23 cellular contexts compared by ENCODE assay signal in the genomic region with DNA sequence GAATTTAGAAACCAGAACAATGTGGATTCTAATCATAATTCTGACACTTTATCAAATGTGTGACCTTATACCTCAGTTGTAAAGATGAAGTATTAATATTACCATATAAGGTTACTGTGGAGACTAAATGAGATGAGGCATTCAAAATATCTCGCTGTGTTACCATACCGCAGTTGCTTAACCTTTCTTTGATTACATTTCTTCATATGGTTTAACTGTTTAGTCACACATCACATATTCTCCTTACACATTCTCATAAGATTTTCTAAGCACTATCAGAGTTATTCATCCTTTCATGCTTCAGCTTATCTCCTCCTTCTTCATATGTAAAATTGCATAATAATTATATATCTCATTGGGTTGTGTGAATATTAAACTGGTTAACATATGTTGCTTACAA.
DNase-seq lines count a peak whose midpoint lies in the region; FAIRE-seq and TF ChIP-seq lines count a peak whose summit lies in the region.
"Had no signal": no experiment of that assay in that cellular context is flagged by ENCODE, and none has a peak within 500 bp of the region (broad histone marks: within the 10 kb centered on the region; RNA-seq: fewer than 3 reads in every experiment).

No MANE protein-coding gene starts in this region.

- DNase-seq in AG04450 (ENCODE audit: low read depth, low spot score) (peak; percentile 38), HCEC 1CT (peak; percentile 73), amniotic epithelial cell (ENCODE audit: low read depth) (peak; percentile 51), fibroblast of peridontal ligament (ENCODE audit: extremely low read depth) (peak; percentile 46), T-helper 9 cell (no peak), esophagus squamous epithelium (lab: John Stamatoyannopoulos, UW) (no peak), HTR-8/SVneo (ENCODE audit: insufficient read length, low spot score) (no peak)
- DNase-seq: 8988T; ACHN; AML-193; Caco-2; Calu3; CD4-positive, alpha-beta T cell; CD8-positive, alpha-beta T cell; DMS79 treated with DMSO at 0.1 percent for 48 hours; GF-D8 had no signal

- no peaks in the 10 kb centered on the region for H3K4me1 ChIP-seq in esophagus squamous epithelium
- H3K4me1 ChIP-seq: BLaER1 treated with 17β-estradiol and CSF1 and Interleukin-3, amounts not matched to agents 10 nM and 100 nM; Caco-2 had no signal

- intact Hi-C loops in esophagus squamous epithelium (cut with DNase I): no loop called here

- POLR2A ChIA-PET in AG04450 (lab: Yijun Ruan, JAX): interaction anchor here (1.3 kb wide), 1 partner anchor 67 kb away, joined by 3 read pairs; no protein-coding TSS in a partner anchor

- no peak overlapping the region for H3K27ac ChIP-seq in AG04450 (ENCODE audit: low read depth, low read length)
- H3K27ac ChIP-seq in esophagus squamous epithelium: no peak overlapping the region
- H3K27ac ChIP-seq: BLaER1 treated with 17β-estradiol and CSF1 and Interleukin-3, amounts not matched to agents 10 nM and 100 nM; C4-2B had no signal

- H3K27me3 ChIP-seq in AG04450 (ENCODE audit: control insufficient read depth, insufficient read depth, low read length) (no peaks in the 10 kb centered on the region), esophagus squamous epithelium (no peaks in the 10 kb centered on the region)
- H3K27me3 ChIP-seq: BLaER1 treated with 17β-estradiol and CSF1 and Interleukin-3, amounts not matched to agents 10 nM and 100 nM had no signal

- TF ChIP-seq CTCF in AG04450 (IDR thresholded peaks at IDR 0.05; ENCODE audit: low read depth, low read length) (no peak), esophagus squamous epithelium (IDR thresholded peaks at IDR 0.05) (no peak)

- WGBS in esophagus squamous epithelium, 2 donors: 88% methylated on average over 2 of the region's 2 CpGs

- H3K9me3 ChIP-seq in AG04450 (ENCODE audit: control insufficient read depth, insufficient read depth, low read length) (no peaks in the 10 kb centered on the region), esophagus squamous epithelium (no peaks in the 10 kb centered on the region)
- H3K9me3 ChIP-seq: BLaER1 treated with 17β-estradiol and CSF1 and Interleukin-3, amounts not matched to agents 10 nM and 100 nM; Caco-2 had no signal

- TF ChIP-seq POLR2A in esophagus squamous epithelium (IDR thresholded peaks at IDR 0.05): no peak

- CTCF ChIA-PET in AG04450 (lab: Charles Lee): interaction anchor here (0.6 to 2.9 kb wide), 2 partner anchors 41 to 46 kb away, joined by 3 to 17 read pairs; no protein-coding TSS in a partner anchor

- H3K4me3 ChIP-seq in AG04450 (ENCODE audit: low read depth, low read length): no peak overlapping the region
- no peak overlapping the region for H3K4me3 ChIP-seq in esophagus squamous epithelium
- H3K4me3 ChIP-seq: BLaER1 treated with 17β-estradiol and CSF1 and Interleukin-3, amounts not matched to agents 10 nM and 100 nM had no signal

- FAIRE-seq in HTR-8/SVneo (lab: Jason Lieb, UNC): no peak
- FAIRE-seq: A204.1, D721Med, G401.6, GM12891, GM19239 had no signal

- H3K36me3 ChIP-seq in esophagus squamous epithelium: no peaks in the 10 kb centered on the region
- H3K36me3 ChIP-seq: BLaER1 treated with 17β-estradiol and CSF1 and Interleukin-3, amounts not matched to agents 10 nM and 100 nM had no signal

Comparison
In these comparisons a context has a peak if more than half of its experiments do, and no peak if none do; other contexts are left out.
1. DNase-seq: peak in AG04450 (single experiment), HCEC 1CT (single experiment), amniotic epithelial cell (single experiment) and fibroblast of peridontal ligament (single experiment); none in T-helper 9 cell (single experiment), esophagus squamous epithelium (single experiment) and HTR-8/SVneo (single experiment).